1 cellular context compared by ENCODE assay signal in the genomic region with DNA sequence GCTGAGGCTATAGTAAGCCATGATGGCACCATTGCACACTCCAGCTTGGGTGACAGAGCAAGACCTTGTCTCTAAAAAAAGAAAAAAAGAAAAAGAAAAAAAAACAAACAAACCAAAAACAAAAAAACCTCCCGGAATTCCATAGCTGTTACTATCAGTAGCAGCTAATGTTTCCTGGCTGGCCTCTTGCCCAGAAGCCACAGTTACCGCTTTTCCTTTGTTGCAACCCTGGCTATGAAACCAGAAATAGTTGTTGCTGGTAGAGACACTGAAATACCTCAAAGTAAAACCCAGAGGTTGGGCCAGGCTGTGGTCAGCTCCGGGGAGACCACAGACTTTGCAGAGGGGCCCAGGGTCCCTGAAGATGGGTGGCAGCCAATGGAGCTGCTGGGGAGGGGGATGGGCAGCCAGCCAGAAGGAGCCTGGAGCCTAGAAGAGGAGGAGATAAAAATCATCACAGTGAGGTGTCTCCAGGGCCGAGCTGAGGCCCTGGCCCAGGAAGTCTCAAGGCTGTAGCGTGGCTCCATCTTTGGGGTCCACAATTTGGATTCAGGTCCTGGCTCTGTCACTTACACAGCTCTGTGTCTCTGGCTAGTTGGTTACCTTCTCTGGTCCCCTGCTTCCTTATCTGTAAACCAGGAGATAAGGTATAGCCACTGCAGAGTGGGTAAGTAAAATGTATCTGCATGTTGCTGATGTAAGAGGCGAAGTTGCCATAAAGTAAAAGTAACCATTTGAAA.
A peak's percentile ranks its signal among the peaks of the same experiment; 100 is the strongest.
TF ChIP-seq lines count a peak whose summit lies in the region.

No MANE protein-coding gene starts in this region.

TF ChIP-seq in SK-N-SH, 30 proteins besides CTCF, POLR2A, EP300 and RAD21 (continued from another document):
- TF ChIP-seq PBX3 (IDR thresholded peaks at IDR 0.05) = no peak
- TF ChIP-seq, protein P1, sequence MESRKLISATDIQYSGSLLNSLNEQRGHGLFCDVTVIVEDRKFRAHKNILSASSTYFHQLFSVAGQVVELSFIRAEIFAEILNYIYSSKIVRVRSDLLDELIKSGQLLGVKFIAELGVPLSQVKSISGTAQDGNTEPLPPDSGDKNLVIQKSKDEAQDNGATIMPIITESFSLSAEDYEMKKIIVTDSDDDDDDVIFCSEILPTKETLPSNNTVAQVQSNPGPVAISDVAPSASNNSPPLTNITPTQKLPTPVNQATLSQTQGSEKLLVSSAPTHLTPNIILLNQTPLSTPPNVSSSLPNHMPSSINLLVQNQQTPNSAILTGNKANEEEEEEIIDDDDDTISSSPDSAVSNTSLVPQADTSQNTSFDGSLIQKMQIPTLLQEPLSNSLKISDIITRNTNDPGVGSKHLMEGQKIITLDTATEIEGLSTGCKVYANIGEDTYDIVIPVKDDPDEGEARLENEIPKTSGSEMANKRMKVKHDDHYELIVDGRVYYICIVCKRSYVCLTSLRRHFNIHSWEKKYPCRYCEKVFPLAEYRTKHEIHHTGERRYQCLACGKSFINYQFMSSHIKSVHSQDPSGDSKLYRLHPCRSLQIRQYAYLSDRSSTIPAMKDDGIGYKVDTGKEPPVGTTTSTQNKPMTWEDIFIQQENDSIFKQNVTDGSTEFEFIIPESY (IDR thresholded peaks at IDR 0.05; ENCODE audit: borderline replicate concordance, low read depth) = peak; percentile 65
- TF ChIP-seq, protein P2, sequence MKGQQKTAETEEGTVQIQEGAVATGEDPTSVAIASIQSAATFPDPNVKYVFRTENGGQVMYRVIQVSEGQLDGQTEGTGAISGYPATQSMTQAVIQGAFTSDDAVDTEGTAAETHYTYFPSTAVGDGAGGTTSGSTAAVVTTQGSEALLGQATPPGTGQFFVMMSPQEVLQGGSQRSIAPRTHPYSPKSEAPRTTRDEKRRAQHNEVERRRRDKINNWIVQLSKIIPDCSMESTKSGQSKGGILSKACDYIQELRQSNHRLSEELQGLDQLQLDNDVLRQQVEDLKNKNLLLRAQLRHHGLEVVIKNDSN (IDR thresholded peaks at IDR 0.05; ENCODE audit: borderline replicate concordance, low read depth) = peak; percentile 38; the same call in 1 of the 2 replicates
- peak; percentile 31; the same call in 1 of the 2 replicates for TF ChIP-seq FOXM1 (IDR thresholded peaks at IDR 0.05; ENCODE audit: low read depth)
- TF ChIP-seq, protein P3, sequence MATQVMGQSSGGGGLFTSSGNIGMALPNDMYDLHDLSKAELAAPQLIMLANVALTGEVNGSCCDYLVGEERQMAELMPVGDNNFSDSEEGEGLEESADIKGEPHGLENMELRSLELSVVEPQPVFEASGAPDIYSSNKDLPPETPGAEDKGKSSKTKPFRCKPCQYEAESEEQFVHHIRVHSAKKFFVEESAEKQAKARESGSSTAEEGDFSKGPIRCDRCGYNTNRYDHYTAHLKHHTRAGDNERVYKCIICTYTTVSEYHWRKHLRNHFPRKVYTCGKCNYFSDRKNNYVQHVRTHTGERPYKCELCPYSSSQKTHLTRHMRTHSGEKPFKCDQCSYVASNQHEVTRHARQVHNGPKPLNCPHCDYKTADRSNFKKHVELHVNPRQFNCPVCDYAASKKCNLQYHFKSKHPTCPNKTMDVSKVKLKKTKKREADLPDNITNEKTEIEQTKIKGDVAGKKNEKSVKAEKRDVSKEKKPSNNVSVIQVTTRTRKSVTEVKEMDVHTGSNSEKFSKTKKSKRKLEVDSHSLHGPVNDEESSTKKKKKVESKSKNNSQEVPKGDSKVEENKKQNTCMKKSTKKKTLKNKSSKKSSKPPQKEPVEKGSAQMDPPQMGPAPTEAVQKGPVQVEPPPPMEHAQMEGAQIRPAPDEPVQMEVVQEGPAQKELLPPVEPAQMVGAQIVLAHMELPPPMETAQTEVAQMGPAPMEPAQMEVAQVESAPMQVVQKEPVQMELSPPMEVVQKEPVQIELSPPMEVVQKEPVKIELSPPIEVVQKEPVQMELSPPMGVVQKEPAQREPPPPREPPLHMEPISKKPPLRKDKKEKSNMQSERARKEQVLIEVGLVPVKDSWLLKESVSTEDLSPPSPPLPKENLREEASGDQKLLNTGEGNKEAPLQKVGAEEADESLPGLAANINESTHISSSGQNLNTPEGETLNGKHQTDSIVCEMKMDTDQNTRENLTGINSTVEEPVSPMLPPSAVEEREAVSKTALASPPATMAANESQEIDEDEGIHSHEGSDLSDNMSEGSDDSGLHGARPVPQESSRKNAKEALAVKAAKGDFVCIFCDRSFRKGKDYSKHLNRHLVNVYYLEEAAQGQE (IDR thresholded peaks at IDR 0.05; ENCODE audit: low read depth, low read length) = peak; percentile 57
- peak; percentile 69 for TF ChIP-seq TCF12 (IDR thresholded peaks at IDR 0.05)
- TF ChIP-seq POLR2AphosphoS5 (IDR thresholded peaks at IDR 0.05; ENCODE audit: low read depth, low read length) = peak; percentile 53
- TF ChIP-seq RFX5 (IDR thresholded peaks at IDR 0.05; ENCODE audit: low read length) = no peak
- peak; percentile 74 for TF ChIP-seq TAF1 (IDR thresholded peaks at IDR 0.05; ENCODE audit: borderline replicate concordance, low read depth, low read length)
